Comparison of ENCODE assay signal across 18 cellular contexts in the genomic region with DNA sequence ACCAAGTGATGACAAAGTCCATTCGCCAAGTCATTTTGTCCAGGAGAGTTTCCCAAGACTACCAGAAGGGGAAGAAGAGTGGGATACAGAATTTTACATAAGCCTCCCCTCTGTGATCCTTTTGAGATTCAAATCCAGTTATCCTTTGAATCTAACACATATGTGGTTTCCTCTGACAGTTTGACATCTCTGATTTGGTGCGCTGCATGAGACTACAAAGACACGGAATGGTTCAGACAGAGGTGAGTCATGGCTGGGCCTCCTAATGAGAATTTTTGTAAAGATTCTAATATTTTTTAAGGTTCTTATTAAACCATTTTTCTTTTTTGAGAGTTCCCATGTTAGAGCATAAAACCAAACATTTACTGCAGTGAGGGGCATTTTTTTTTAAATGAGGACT. TPM values are rescaled to one million over a fixed set of nuclear protein-coding genes. Genes with fewer than 3 reads are reported as not detected.
DNase-seq lines count a peak whose midpoint lies in the region; ATAC-seq and TF ChIP-seq lines count a peak whose summit lies in the region.
"Had no signal": no experiment of that assay in that cellular context is flagged by ENCODE, and none has a peak within 500 bp of the region (broad histone marks: within the 10 kb centered on the region; RNA-seq: fewer than 3 reads in every experiment).

No MANE protein-coding gene starts in this region.

- H3K9me3 ChIP-seq in A673 (ENCODE audit: low read depth, low read length, poor library complexity, severe bottlenecking): no peaks in the 10 kb centered on the region
- no peaks in the 10 kb centered on the region for H3K9me3 ChIP-seq in neural progenitor cell (ENCODE audit: low read depth)
- H3K9me3 ChIP-seq in suprapubic skin: peaks cover 4% of the 10 kb centered on the region
- H3K9me3 ChIP-seq: HAP-1 had no signal

- H3K27me3 Mint-ChIP-seq in neural progenitor cell (ENCODE audit: insufficient read depth, low read depth) (no peaks in the 10 kb centered on the region), MCF 10A (ENCODE audit: insufficient read depth, unreplicated experiment) (no peaks in the 10 kb centered on the region)
- H3K27me3 Mint-ChIP-seq in stimulated activated naive CD8-positive, alpha-beta T cell treated with anti-CD3 and anti-CD28 coated beads, Interleukin-15, amount 100 ng/mL, for 72 hours: no peaks in the 10 kb centered on the region
- H3K27me3 Mint-ChIP-seq: B cell had no signal

- H3K4me3 Mint-ChIP-seq in neural progenitor cell: no peak overlapping the region
- H3K4me3 Mint-ChIP-seq in stimulated activated naive CD8-positive, alpha-beta T cell treated with anti-CD3 and anti-CD28 coated beads, Interleukin-15, amount 100 ng/mL, for 72 hours: no peak overlapping the region
- H3K4me3 Mint-ChIP-seq in MCF 10A (ENCODE audit: unreplicated experiment): no peak overlapping the region
- H3K4me3 Mint-ChIP-seq: B cell; CD8-positive, alpha-beta T cell had no signal

- BruUV-seq in A673 (replicated peaks; lab: Mats Ljungman, UMichigan): no TSS peak
- no TSS peak for BruUV-seq in MCF 10A (replicated peaks; lab: Mats Ljungman, UMichigan)

- ATAC-seq in stimulated activated naive CD8-positive, alpha-beta T cell treated with anti-CD3 and anti-CD28 coated beads, Interleukin-15, amount 100 ng/mL, for 72 hours: no peak
- ATAC-seq: CD8-positive, alpha-beta T cell; GM12878 had no signal

- no peaks in the 10 kb centered on the region for H3K79me2 ChIP-seq in neural progenitor cell (ENCODE audit: low read depth)

- peak overlapping the region; percentile 83 for H3K27ac Mint-ChIP-seq in neural progenitor cell
- H3K27ac Mint-ChIP-seq in stimulated activated naive CD8-positive, alpha-beta T cell treated with anti-CD3 and anti-CD28 coated beads, Interleukin-15, amount 100 ng/mL, for 72 hours: no peak overlapping the region
- no peak overlapping the region for H3K27ac Mint-ChIP-seq in MCF 10A (ENCODE audit: low read depth, unreplicated experiment)
- H3K27ac Mint-ChIP-seq: B cell; CD8-positive, alpha-beta T cell had no signal

- H3K4me2 ChIP-seq in neural progenitor cell: no peak overlapping the region
- H3K4me2 ChIP-seq: BLaER1 treated with 17β-estradiol and CSF1 and Interleukin-3, amounts not matched to agents 10 nM and 100 nM had no signal

- POLR2A ChIA-PET in A673 (lab: Charles Lee; ENCODE audit: low non-redundant PET): no interaction called here
- POLR2A ChIA-PET in MCF 10A (lab: Yijun Ruan, JAX): no interaction called here

- H4K20me1 ChIP-seq in neural progenitor cell (ENCODE audit: low read depth): no peaks in the 10 kb centered on the region
- H4K20me1 ChIP-seq: BLaER1 treated with 17β-estradiol and CSF1 and Interleukin-3, amounts not matched to agents 10 nM and 100 nM had no signal

- H3K9me3 Mint-ChIP-seq in neural progenitor cell: peaks cover 4% of the 10 kb centered on the region
- no peaks in the 10 kb centered on the region for H3K9me3 Mint-ChIP-seq in stimulated activated naive CD8-positive, alpha-beta T cell treated with anti-CD3 and anti-CD28 coated beads, Interleukin-15, amount 100 ng/mL, for 72 hours
- no peaks in the 10 kb centered on the region for H3K9me3 Mint-ChIP-seq in MCF 10A (ENCODE audit: unreplicated experiment)

- no peak overlapping the region for H3K9ac ChIP-seq in neural progenitor cell
- H3K9ac ChIP-seq: BLaER1 treated with 17β-estradiol and CSF1 and Interleukin-3, amounts not matched to agents 10 nM and 100 nM had no signal

- in situ Hi-C loops in astrocyte of the spinal cord (cut with HindIII; ENCODE audit: low sequenced_read_pairs): no loop called here

- DNase-seq in A673 (ENCODE audit: low spot score) (peak; percentile 44), amniotic epithelial cell (ENCODE audit: low read depth) (peak; percentile 12), astrocyte of the spinal cord (ENCODE audit: low read depth, low spot score) (peak; percentile 14), neural progenitor cell (ENCODE audit: low spot score) (no peak), MCF 10A (ENCODE audit: unreplicated experiment) (no peak), suprapubic skin (ENCODE audit: low spot score in 2 of 2) (no peak)
- DNase-seq in stimulated activated naive CD8-positive, alpha-beta T cell treated with anti-CD3 and anti-CD28 coated beads, Interleukin-15, amount 100 ng/mL, for 72 hours: no peak
- DNase-seq: 8988T; Calu3; CD8-positive, alpha-beta T cell; DMS79 treated with DMSO at 0.1 percent for 48 hours had no signal

- intact Hi-C loops in A673 (cut with micrococcal nuclease; ENCODE audit: unreplicated experiment) (no loop called here), MCF 10A (cut with micrococcal nuclease) (no loop called here)

- H3K36me3 Mint-ChIP-seq in neural progenitor cell: peaks cover 67% of the 10 kb centered on the region
- H3K36me3 Mint-ChIP-seq in MCF 10A (ENCODE audit: insufficient read depth, unreplicated experiment): peaks cover 74% of the 10 kb centered on the region
- H3K36me3 Mint-ChIP-seq: CD8-positive, alpha-beta T cell had no signal

- H3K4me1 Mint-ChIP-seq in neural progenitor cell (peaks cover 18% of the 10 kb centered on the region), MCF 10A (ENCODE audit: insufficient read depth, unreplicated experiment) (no peaks in the 10 kb centered on the region)
- H3K4me1 Mint-ChIP-seq in stimulated activated naive CD8-positive, alpha-beta T cell treated with anti-CD3 and anti-CD28 coated beads, Interleukin-15, amount 100 ng/mL, for 72 hours: no peaks in the 10 kb centered on the region
- H3K4me1 Mint-ChIP-seq: B cell had no signal

- no peak for TF ChIP-seq EP300 in suprapubic skin (IDR thresholded peaks at IDR 0.05)

- H3K36me3 ChIP-seq in A673 (ENCODE audit: insufficient read depth, low read length, poor library complexity, severe bottlenecking) (peaks cover 96% of the 10 kb centered on the region), neural progenitor cell (peaks cover 83% of the 10 kb centered on the region), suprapubic skin (peaks cover 53% of the 10 kb centered on the region)

- WGBS in suprapubic skin: 87% methylated on average over 3 of the region's 3 CpGs

- H3K27me3 ChIP-seq in A673 (replicated peaks; ENCODE audit: insufficient read depth, low read depth, low read length, poor library complexity): no peaks in the 10 kb centered on the region
- H3K27me3 ChIP-seq in neural progenitor cell: no peaks in the 10 kb centered on the region
- no peaks in the 10 kb centered on the region for H3K27me3 ChIP-seq in suprapubic skin
- H3K27me3 ChIP-seq: BLaER1 treated with 17β-estradiol and CSF1 and Interleukin-3, amounts not matched to agents 10 nM and 100 nM had no signal

- no peak overlapping the region for H3K27ac ChIP-seq in A673 (ENCODE audit: low read depth, low read length, poor library complexity, severe bottlenecking)
- no peak overlapping the region for H3K27ac ChIP-seq in neural progenitor cell
- no peak overlapping the region for H3K27ac ChIP-seq in suprapubic skin
- H3K27ac ChIP-seq: BLaER1 treated with 17β-estradiol and CSF1 and Interleukin-3, amounts not matched to agents 10 nM and 100 nM had no signal

- H3K4me3 ChIP-seq in A673 (ENCODE audit: low read depth, low read length, poor library complexity, severe bottlenecking): no peak overlapping the region
- H3K4me3 ChIP-seq in astrocyte of the spinal cord (ENCODE audit: low read depth, low read length): no peak overlapping the region
- H3K4me3 ChIP-seq in neural progenitor cell: no peak overlapping the region
- no peak overlapping the region for H3K4me3 ChIP-seq in suprapubic skin
- H3K4me3 ChIP-seq: BLaER1 treated with 17β-estradiol and CSF1 and Interleukin-3, amounts not matched to agents 10 nM and 100 nM; GM12878; HAP-1 had no signal

- CTCF ChIA-PET in A673 (lab: Charles Lee) (no interaction called here), MCF 10A (lab: Yijun Ruan, JAX) (interaction anchor here (1.2 kb wide), 1 partner anchor 311 kb away, joined by 3 read pairs; no protein-coding TSS in a partner anchor)

- H3F3A ChIP-seq in neural progenitor cell (ENCODE audit: low read depth): peaks cover 33% of the 10 kb centered on the region

- TF ChIP-seq CTCF in A673 (conservative IDR thresholded peaks at IDR 0.05; ENCODE audit: low read depth, low read length) (no peak), astrocyte of the spinal cord (IDR thresholded peaks at IDR 0.05; ENCODE audit: low read depth, low read length) (no peak), neural progenitor cell (IDR thresholded peaks at IDR 0.05) (no peak), MCF 10A (IDR thresholded peaks at IDR 0.05; ENCODE audit: unreplicated experiment) (no peak), suprapubic skin (IDR thresholded peaks at IDR 0.05) (no peak)

- H3K4me1 ChIP-seq in A673 (ENCODE audit: insufficient read depth, low read length, poor library complexity, severe bottlenecking) (no peaks in the 10 kb centered on the region), neural progenitor cell (no peaks in the 10 kb centered on the region), suprapubic skin (peaks cover 3% of the 10 kb centered on the region)
- H3K4me1 ChIP-seq: BLaER1 treated with 17β-estradiol and CSF1 and Interleukin-3, amounts not matched to agents 10 nM and 100 nM; HAP-1 had no signal

- no peak for TF ChIP-seq POLR2A in suprapubic skin (IDR thresholded peaks at IDR 0.05)

- H2AFZ ChIP-seq in neural progenitor cell (replicated peaks): no peak overlapping the region

RNA-seq across cellular contexts. Expression of gene SLC10A6, which starts 38.3 kb away (rescaled TPM):
- 0.26 TPM in 1 of 2 replicates, not detected in the other for total RNA-seq in A673 (2021)
- not detected in 2 replicates for total RNA-seq in neural progenitor cell (ENCODE audit: low replicate concordance)
- not detected in 2 replicates for total RNA-seq in MCF 10A (2022)
- total RNA-seq in suprapubic skin: 100 to 1,000 TPM in 2 of 4 donors, 10 to 100 TPM in 2; 60.7 to 113 (median 98.3) TPM
- total RNA-seq: B cell; Calu3; CD8-positive, alpha-beta T cell; G401; GM12878; H1; HT-29 had no signal

Comparison
In these comparisons a context has a peak if more than half of its experiments do, and no peak if none do; other contexts are left out.
1. DNase-seq: peak in A673 (single experiment), amniotic epithelial cell (single experiment) and astrocyte of the spinal cord (single experiment); none in neural progenitor cell (single experiment), stimulated activated naive CD8-positive, alpha-beta T cell treated with anti-CD3 and anti-CD28 coated beads, Interleukin-15, amount 100 ng/mL, for 72 hours (0 of 2), MCF 10A (single experiment) and suprapubic skin (0 of 2).
2. RNA of gene SLC10A6, which starts 38.3 kb away (total RNA-seq): 60.7 to 113 TPM in suprapubic skin; 0.26 TPM in A673, not detected in MCF 10A and not detected in neural progenitor cell; every median in the first group is over 10 times any median in the second.